Comparison of ENCODE assay signal across 20 cellular contexts in genomic region chr12:23525450-23526072, GRCh38.
DNase-seq lines count a peak whose midpoint lies in the region; ATAC-seq, FAIRE-seq and TF ChIP-seq lines count a peak whose summit lies in the region.
"Had no signal": no experiment of that assay in that cellular context is flagged by ENCODE, and none has a peak within 500 bp of the region (broad histone marks: within the 10 kb centered on the region; RNA-seq: fewer than 3 reads in every experiment).

No MANE protein-coding gene starts in this region.

- no peak for TF ChIP-seq POLR2A in right lobe of liver (IDR thresholded peaks at IDR 0.05)

- no peaks in the 10 kb centered on the region for H3K27me3 Mint-ChIP-seq in astrocyte (ENCODE audit: low read depth, unreplicated experiment)
- H3K27me3 Mint-ChIP-seq in stimulated activated naive B cell treated with anti-CD40 and anti-IgM and Interleukin-4, amounts not matched to agents 10 μg/mL and 1 μg/mL and 100 μg/mL, for 72 hours = no peaks in the 10 kb centered on the region

- no peaks in the 10 kb centered on the region for H3K9me3 ChIP-seq in astrocyte (ENCODE audit: insufficient read depth, low read depth, low read length)
- H3K9me3 ChIP-seq in right lobe of liver = no peaks in the 10 kb centered on the region
- H3K9me3 ChIP-seq: BE2C had no signal

- FAIRE-seq in astrocyte (lab: Jason Lieb, UNC) = no peak
- FAIRE-seq: D721Med, H54 had no signal

- H3K36me3 ChIP-seq in astrocyte (ENCODE audit: insufficient read depth, low read length) (no peaks in the 10 kb centered on the region), right lobe of liver (no peaks in the 10 kb centered on the region)
- H3K36me3 ChIP-seq: BE2C had no signal

- no peaks in the 10 kb centered on the region for H4K20me1 ChIP-seq in astrocyte (ENCODE audit: insufficient read depth, low read length)

- H3K4me1 ChIP-seq in astrocyte (ENCODE audit: insufficient read depth, low read length) (no peaks in the 10 kb centered on the region), right lobe of liver (peaks cover 0 to 7% (median 0%) of the 10 kb centered on the region in 4 donors)
- H3K4me1 ChIP-seq: BE2C had no signal

- ATAC-seq in right lobe of liver (peak; percentile 67 to 96 (median 82)), HG03039 (IDR thresholded peaks at IDR 0.05; ENCODE audit: unreplicated experiment) (no peak)
- no peak for ATAC-seq in stimulated activated naive B cell treated with anti-CD40 and anti-IgM and Interleukin-4, amounts not matched to agents 10 μg/mL and 1 μg/mL and 100 μg/mL, for 72 hours (replicated peaks)
- ATAC-seq: CD8-positive, alpha-beta T cell; Right ventricle myocardium inferior had no signal

- H3K27ac ChIP-seq in astrocyte (ENCODE audit: low read depth, low read length) = no peak overlapping the region
- H3K27ac ChIP-seq in epithelial cell of prostate = peak overlapping the region; percentile 15
- H3K27ac ChIP-seq in right lobe of liver = no peak overlapping the region
- H3K27ac ChIP-seq: HL-60, PC-9, SK-N-MC had no signal

- no peaks in the 10 kb centered on the region for H3K4me1 Mint-ChIP-seq in astrocyte (ENCODE audit: low read depth, unreplicated experiment)
- H3K4me1 Mint-ChIP-seq in stimulated activated naive B cell treated with anti-CD40 and anti-IgM and Interleukin-4, amounts not matched to agents 10 μg/mL and 1 μg/mL and 100 μg/mL, for 72 hours = no peaks in the 10 kb centered on the region

- H3K27ac Mint-ChIP-seq in astrocyte (ENCODE audit: unreplicated experiment) = no peak overlapping the region
- no peak overlapping the region for H3K27ac Mint-ChIP-seq in stimulated activated naive B cell treated with anti-CD40 and anti-IgM and Interleukin-4, amounts not matched to agents 10 μg/mL and 1 μg/mL and 100 μg/mL, for 72 hours
- H3K27ac Mint-ChIP-seq: CD8-positive, alpha-beta T cell had no signal

- TF ChIP-seq CTCF in astrocyte (IDR thresholded peaks at IDR 0.05; ENCODE audit: insufficient read depth, low read depth, low read length) = no peak
- TF ChIP-seq CTCF in right lobe of liver (IDR thresholded peaks at IDR 0.05) = no peak

- H2AFZ ChIP-seq in astrocyte (ENCODE audit: low read depth, low read length) = no peak overlapping the region
- H2AFZ ChIP-seq: PC-9 had no signal

- WGBS in right lobe of liver (ENCODE audit: insufficient coverage, low coverage, low lambda C conversion rate, missing lambda C conversion rate) = 34% methylated on average over 5 of the region's 5 CpGs

- no peak overlapping the region for H3K9ac ChIP-seq in astrocyte (ENCODE audit: low read length)

- H3K4me3 Mint-ChIP-seq in astrocyte (ENCODE audit: unreplicated experiment) = no peak overlapping the region
- H3K4me3 Mint-ChIP-seq in stimulated activated naive B cell treated with anti-CD40 and anti-IgM and Interleukin-4, amounts not matched to agents 10 μg/mL and 1 μg/mL and 100 μg/mL, for 72 hours = no peak overlapping the region
- H3K4me3 Mint-ChIP-seq: CD8-positive, alpha-beta T cell had no signal

- no peaks in the 10 kb centered on the region for H3K79me2 ChIP-seq in astrocyte (ENCODE audit: insufficient read depth, low read length)

- no peaks in the 10 kb centered on the region for H3K36me3 Mint-ChIP-seq in astrocyte (ENCODE audit: low read depth, unreplicated experiment)
- no peaks in the 10 kb centered on the region for H3K36me3 Mint-ChIP-seq in stimulated activated naive B cell treated with anti-CD40 and anti-IgM and Interleukin-4, amounts not matched to agents 10 μg/mL and 1 μg/mL and 100 μg/mL, for 72 hours
- H3K36me3 Mint-ChIP-seq: CD8-positive, alpha-beta T cell had no signal

- intact Hi-C loops in right lobe of liver (cut with DNase I) = no loop called here

- H3K4me2 ChIP-seq in astrocyte (ENCODE audit: low read length) = no peak overlapping the region
- H3K4me2 ChIP-seq: PC-9 had no signal

- H3K4me3 ChIP-seq in astrocyte (ENCODE audit: insufficient read depth, low read depth, low read length) (no peak overlapping the region), right lobe of liver (no peak overlapping the region)
- H3K4me3 ChIP-seq: PC-9, SK-N-MC had no signal

- peaks cover 8% of the 10 kb centered on the region for H3K9me3 Mint-ChIP-seq in astrocyte (ENCODE audit: unreplicated experiment)
- H3K9me3 Mint-ChIP-seq in stimulated activated naive B cell treated with anti-CD40 and anti-IgM and Interleukin-4, amounts not matched to agents 10 μg/mL and 1 μg/mL and 100 μg/mL, for 72 hours = peaks cover 0 to 2% of the 10 kb centered on the region in 2 donors

- peak; percentile 26 for DNase-seq in M059J (ENCODE audit: low read depth)
- DNase-seq in astrocyte (ENCODE audit: low read depth) = peak; percentile 40
- DNase-seq in epithelial cell of prostate (ENCODE audit: low read depth, low spot score) = peak; percentile 39
- DNase-seq in right lobe of liver = no peak
- DNase-seq in NCI-H446 (lab: John Stamatoyannopoulos, UW) = no peak
- no peak for DNase-seq in stimulated activated naive B cell treated with anti-CD40 and anti-IgM and Interleukin-4, amounts not matched to agents 10 μg/mL and 1 μg/mL and 100 μg/mL, for 72 hours
- no peak for DNase-seq in GM19240 (ENCODE audit: insufficient read length, low spot score)
- DNase-seq: BE2C; CD8-positive, alpha-beta T cell; NCI-H1417; NCI-H2029; NCI-H2227 treated with DMSO at 0.1 percent for 48 hours; NCI-H526 treated with DMSO at 0.1 percent for 48 hours; PC-9 had no signal

- H3K27me3 ChIP-seq in astrocyte (ENCODE audit: insufficient read depth, low read length) (no peaks in the 10 kb centered on the region), right lobe of liver (no peaks in the 10 kb centered on the region)
- H3K27me3 ChIP-seq: BE2C had no signal

Comparison
In these comparisons a context has a peak if more than half of its experiments do, and no peak if none do; other contexts are left out.
1. DNase-seq: peak in M059J (single experiment), astrocyte (single experiment) and epithelial cell of prostate (single experiment); none in right lobe of liver (0 of 3), NCI-H446 (0 of 2), stimulated activated naive B cell treated with anti-CD40 and anti-IgM and Interleukin-4, amounts not matched to agents 10 μg/mL and 1 μg/mL and 100 μg/mL, for 72 hours (single experiment) and GM19240 (single experiment).
2. ATAC-seq: peak in right lobe of liver (4 of 4); none in stimulated activated naive B cell treated with anti-CD40 and anti-IgM and Interleukin-4, amounts not matched to agents 10 μg/mL and 1 μg/mL and 100 μg/mL, for 72 hours (0 of 2) and HG03039 (single experiment).